Comparison of ENCODE assay signal across 8 cellular contexts in genomic region chr19:56637976-56638555, GRCh38. TPM values are rescaled to one million over a fixed set of nuclear protein-coding genes. Genes with fewer than 3 reads are reported as not detected.
DNase-seq lines count a peak whose midpoint lies in the region; ATAC-seq and TF ChIP-seq lines count a peak whose summit lies in the region.

No MANE protein-coding gene starts in this region.

- CTCF ChIA-PET in activated CD8-positive, alpha-beta memory T cell treated with anti-CD3 and anti-CD28 coated beads, Interleukin-2, amount 10 ng/mL, durations not matched to agents 7 days and 5 days (lab: Charles Lee) = no interaction called here

- H3K27me3 ChIP-seq in cardiac muscle cell = no peaks in the 10 kb centered on the region

- no peaks in the 10 kb centered on the region for H3K9me3 ChIP-seq in cardiac muscle cell (ENCODE audit: low read depth)

- no peaks in the 10 kb centered on the region for H3K4me1 Mint-ChIP-seq in activated CD8-positive, alpha-beta memory T cell treated with anti-CD3 and anti-CD28 coated beads, Interleukin-2, amount 10 ng/mL, durations not matched to agents 7 days and 5 days

- in situ Hi-C loops in KBM-7 (cut with MboI; ENCODE audit: low pct_unique_long_range_greater_than_20kb, low sequenced_read_pairs) = no loop called here

- H3K4me3 Mint-ChIP-seq in activated CD8-positive, alpha-beta memory T cell treated with anti-CD3 and anti-CD28 coated beads, Interleukin-2, amount 10 ng/mL, durations not matched to agents 7 days and 5 days = no peak overlapping the region

- H3K9me3 Mint-ChIP-seq in activated CD8-positive, alpha-beta memory T cell treated with anti-CD3 and anti-CD28 coated beads, Interleukin-2, amount 10 ng/mL, durations not matched to agents 7 days and 5 days (ENCODE audit: low read depth) = peaks cover 29% of the 10 kb centered on the region

- DNase-seq in C1 segment of cervical spinal cord (lab: John Stamatoyannopoulos, UW) (peak in 11 of 14 donors; percentile 7 to 68 (median 29)), KBM-7 (peak; percentile 86), cardiac muscle cell (ENCODE audit: low read depth in 1 of 2, low spot score in 1 of 2) (peak; percentile 80 to 91), pons (ENCODE audit: low spot score) (peak; percentile 46), NCI-H524 (lab: John Stamatoyannopoulos, UW) (no peak)
- DNase-seq in activated CD8-positive, alpha-beta memory T cell treated with anti-CD3 and anti-CD28 coated beads, Interleukin-2, amount 10 ng/mL, durations not matched to agents 7 days and 5 days = peak; percentile 75

- peak; percentile 66 for ATAC-seq in activated CD8-positive, alpha-beta memory T cell treated with anti-CD3 and anti-CD28 coated beads, Interleukin-2, amount 10 ng/mL, durations not matched to agents 7 days and 5 days
- no peak for ATAC-seq in GM18498 (IDR thresholded peaks at IDR 0.05; ENCODE audit: unreplicated experiment)
- ATAC-seq in HG03025 (IDR thresholded peaks at IDR 0.05; ENCODE audit: low FRiP score, unreplicated experiment) = no peak

- no peak overlapping the region for H3K27ac ChIP-seq in cardiac muscle cell

- no peaks in the 10 kb centered on the region for H3K27me3 Mint-ChIP-seq in activated CD8-positive, alpha-beta memory T cell treated with anti-CD3 and anti-CD28 coated beads, Interleukin-2, amount 10 ng/mL, durations not matched to agents 7 days and 5 days

- H3K36me3 ChIP-seq in cardiac muscle cell = no peaks in the 10 kb centered on the region

- TF ChIP-seq CTCF in cardiac muscle cell (IDR thresholded peaks at IDR 0.05; ENCODE audit: low read depth, low read length) = no peak

- no peak overlapping the region for H3K27ac Mint-ChIP-seq in activated CD8-positive, alpha-beta memory T cell treated with anti-CD3 and anti-CD28 coated beads, Interleukin-2, amount 10 ng/mL, durations not matched to agents 7 days and 5 days

- H3K4me3 ChIP-seq in cardiac muscle cell = no peak overlapping the region

- peaks cover 5% of the 10 kb centered on the region for H3K36me3 Mint-ChIP-seq in activated CD8-positive, alpha-beta memory T cell treated with anti-CD3 and anti-CD28 coated beads, Interleukin-2, amount 10 ng/mL, durations not matched to agents 7 days and 5 days

- H3K4me1 ChIP-seq in cardiac muscle cell (ENCODE audit: low read depth) = no peaks in the 10 kb centered on the region

RNA-seq across cellular contexts. Expression of gene SMIM17, which starts 4.9 kb away (rescaled TPM):
- not detected for total RNA-seq in activated CD8-positive, alpha-beta memory T cell treated with anti-CD3 and anti-CD28 coated beads, Interleukin-2, amount 10 ng/mL, durations not matched to agents 7 days and 5 days
- total RNA-seq in cardiac muscle cell = 1.4 TPM in 1 of 2 replicates, not detected in the other
- polyA plus RNA-seq in cardiac muscle cell = 0.72 and 4.4 TPM in 2 replicates

RNA-seq across cellular contexts. Expression of gene ZNF835, which starts 33.5 kb away (rescaled TPM):
- 1 to 10 TPM; 2.1 to 2.2 TPM for total RNA-seq in activated CD8-positive, alpha-beta memory T cell treated with anti-CD3 and anti-CD28 coated beads, Interleukin-2, amount 10 ng/mL, durations not matched to agents 7 days and 5 days
- 0.11 and 0.98 TPM in 2 replicates for total RNA-seq in cardiac muscle cell
- polyA plus RNA-seq in cardiac muscle cell = 1.6 TPM in 1 of 2 replicates, not detected in the other

RNA-seq across cellular contexts. Expression of gene ZNF71, which starts 43.0 kb away (rescaled TPM):
- 1 to 10 TPM; 5.7 to 6.0 TPM for total RNA-seq in activated CD8-positive, alpha-beta memory T cell treated with anti-CD3 and anti-CD28 coated beads, Interleukin-2, amount 10 ng/mL, durations not matched to agents 7 days and 5 days
- 13.0 and 15.3 TPM in 2 replicates for total RNA-seq in cardiac muscle cell
- polyA plus RNA-seq in cardiac muscle cell = 12.5 and 15.3 TPM in 2 replicates

Comparison
In these comparisons a context has a peak if more than half of its experiments do, and no peak if none do; other contexts are left out.
1. DNase-seq: peak in C1 segment of cervical spinal cord (11 of 14), KBM-7 (single experiment), activated CD8-positive, alpha-beta memory T cell treated with anti-CD3 and anti-CD28 coated beads, Interleukin-2, amount 10 ng/mL, durations not matched to agents 7 days and 5 days (single experiment), cardiac muscle cell (2 of 2) and pons (single experiment); none in NCI-H524 (0 of 2).